Comparison of ENCODE assay signal across 22 cellular contexts in the genomic region with DNA sequence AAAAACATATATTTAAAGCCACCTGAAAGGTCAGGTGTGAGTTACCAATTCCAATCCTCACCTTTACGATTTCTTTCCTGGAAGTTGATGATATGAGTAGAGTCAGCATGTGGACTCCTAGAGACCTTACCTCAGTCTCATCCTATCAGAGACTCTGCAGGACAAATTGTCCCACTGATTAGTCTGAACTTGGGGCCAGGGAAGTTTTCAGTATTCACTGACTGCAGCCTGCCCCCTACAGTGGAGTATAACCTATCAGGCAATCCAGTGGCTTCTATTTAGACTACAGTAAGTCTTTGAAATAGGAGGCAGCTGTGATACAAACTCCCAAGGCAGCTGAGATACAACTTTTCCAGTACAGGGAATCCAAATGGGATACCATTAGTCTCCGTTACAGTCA.
DNase-seq lines count a peak whose midpoint lies in the region; ATAC-seq, FAIRE-seq and TF ChIP-seq lines count a peak whose summit lies in the region.
"Had no signal": no experiment of that assay in that cellular context is flagged by ENCODE, and none has a peak within 500 bp of the region (broad histone marks: within the 10 kb centered on the region; RNA-seq: fewer than 3 reads in every experiment).

No MANE protein-coding gene starts in this region.

- H3K4me3 Mint-ChIP-seq in WTC11, result no peak overlapping the region
- H3K4me3 Mint-ChIP-seq: B cell; CD4-positive, CD25-positive, alpha-beta regulatory T cell; CD8-positive, alpha-beta memory T cell had no signal

- H2AFZ ChIP-seq in OCI-LY3 (ENCODE audit: low read depth, low read length), result peak overlapping the region; percentile 62; the same call in 1 of the 2 replicates

- no peaks in the 10 kb centered on the region for H3K27me3 ChIP-seq in OCI-LY3 (ENCODE audit: low read depth, low read length)
- H3K27me3 ChIP-seq: BLaER1 treated with 17β-estradiol and CSF1 and Interleukin-3, amounts not matched to agents 10 nM and 100 nM had no signal

- peak; percentile 41 for FAIRE-seq in H54 (lab: Jason Lieb, UNC)
- FAIRE-seq: GM12878, GM19239 had no signal

- peaks cover 10% of the 10 kb centered on the region for H3K9me3 Mint-ChIP-seq in WTC11

- peaks cover 16% of the 10 kb centered on the region for H3K4me1 ChIP-seq in OCI-LY3 (ENCODE audit: low read length)
- H3K4me1 ChIP-seq: BLaER1 treated with 17β-estradiol and CSF1 and Interleukin-3, amounts not matched to agents 10 nM and 100 nM had no signal

- POLR2A ChIA-PET in WTC11 (lab: Charles Lee), result no interaction called here

- H3K36me3 Mint-ChIP-seq in WTC11, result peaks cover 7% of the 10 kb centered on the region; the same call in 1 of the 2 replicates
- H3K36me3 Mint-ChIP-seq: CD4-positive, CD25-positive, alpha-beta regulatory T cell; CD8-positive, alpha-beta memory T cell had no signal

- H3K4me1 Mint-ChIP-seq in WTC11, result no peaks in the 10 kb centered on the region
- H3K4me1 Mint-ChIP-seq: B cell; CD4-positive, CD25-positive, alpha-beta regulatory T cell; CD8-positive, alpha-beta memory T cell had no signal

- no peak overlapping the region for H3K9ac ChIP-seq in OCI-LY3 (ENCODE audit: low read length)
- H3K9ac ChIP-seq: BLaER1 treated with 17β-estradiol and CSF1 and Interleukin-3, amounts not matched to agents 10 nM and 100 nM had no signal

- H3K27ac ChIP-seq in OCI-LY3 (ENCODE audit: low read length), result peak overlapping the region; percentile 68
- H3K27ac ChIP-seq: BLaER1 treated with 17β-estradiol and CSF1 and Interleukin-3, amounts not matched to agents 10 nM and 100 nM; HL-60 had no signal

- DNase-seq in H54 (ENCODE audit: insufficient read length, low spot score) (no peak), WTC11 (ENCODE audit: low spot score) (no peak), iPS-NIHi7 (ENCODE audit: extremely low spot score) (peak; percentile 4), NCI-H82 (lab: John Stamatoyannopoulos, UW) (no peak), RPMI8226 (no peak), left lobe of liver (ENCODE audit: low spot score) (no peak), iPS-NIHi11 (ENCODE audit: low spot score) (no peak)
- DNase-seq: 8988T; CD4-positive, CD25-positive, alpha-beta regulatory T cell; CD8-positive, alpha-beta memory T cell; COR-L47; DMS 273 treated with DMSO at 0.1 percent for 48 hours; DMS53; DND-41; EL; HCEC 1CT had no signal

- no peak for TF ChIP-seq POLR2A in H54 (IDR thresholded peaks at IDR 0.05; ENCODE audit: low read depth, low read length)

- ATAC-seq in WTC11 (peak; percentile 67), left lobe of liver (no peak)

- CTCF ChIA-PET in WTC11 (lab: Charles Lee), result no interaction called here

- H3K27ac Mint-ChIP-seq in WTC11, result no peak overlapping the region
- H3K27ac Mint-ChIP-seq: B cell; CD4-positive, CD25-positive, alpha-beta regulatory T cell; CD8-positive, alpha-beta memory T cell had no signal

- H3K4me2 ChIP-seq in OCI-LY3 (ENCODE audit: low read length), result peak overlapping the region; percentile 51; the same call in 1 of the 2 replicates
- H3K4me2 ChIP-seq: BLaER1 treated with 17β-estradiol and CSF1 and Interleukin-3, amounts not matched to agents 10 nM and 100 nM had no signal

- no peaks in the 10 kb centered on the region for H3K79me2 ChIP-seq in OCI-LY3 (ENCODE audit: low read length)

- H3K4me3 ChIP-seq in OCI-LY3 (ENCODE audit: low read length), result no peak overlapping the region
- H3K4me3 ChIP-seq: BLaER1 treated with 17β-estradiol and CSF1 and Interleukin-3, amounts not matched to agents 10 nM and 100 nM; GM12878 had no signal

- TF ChIP-seq CTCF in OCI-LY3 (IDR thresholded peaks at IDR 0.05; ENCODE audit: low read depth, low read length) (no peak), WTC11 (IDR thresholded peaks at IDR 0.05) (no peak)

- H3K9me3 ChIP-seq in OCI-LY3 (ENCODE audit: insufficient read depth, low read length), result no peaks in the 10 kb centered on the region
- H3K9me3 ChIP-seq: BLaER1 treated with 17β-estradiol and CSF1 and Interleukin-3, amounts not matched to agents 10 nM and 100 nM had no signal

- no peaks in the 10 kb centered on the region for H4K20me1 ChIP-seq in OCI-LY3 (ENCODE audit: insufficient read depth, low read length)
- H4K20me1 ChIP-seq: BLaER1 treated with 17β-estradiol and CSF1 and Interleukin-3, amounts not matched to agents 10 nM and 100 nM had no signal

- peaks cover 3% of the 10 kb centered on the region; the same call in 1 of the 2 replicates for H3K27me3 Mint-ChIP-seq in WTC11 (ENCODE audit: low read depth)
- H3K27me3 Mint-ChIP-seq: B cell; CD4-positive, CD25-positive, alpha-beta regulatory T cell; CD8-positive, alpha-beta memory T cell had no signal

- no peaks in the 10 kb centered on the region for H3K36me3 ChIP-seq in OCI-LY3 (replicated peaks; ENCODE audit: low read depth, low read length)
- H3K36me3 ChIP-seq: BLaER1 treated with 17β-estradiol and CSF1 and Interleukin-3, amounts not matched to agents 10 nM and 100 nM had no signal

TF ChIP-seq in WTC11, 78 proteins besides CTCF, POLR2A, EP300 and RAD21:
- TF ChIP-seq RELA (CRISPR knock-in tag; IDR thresholded peaks at IDR 0.05; ENCODE audit: borderline replicate concordance) (no peak), MXD4 (CRISPR knock-in tag; IDR thresholded peaks at IDR 0.05; ENCODE audit: borderline replicate concordance) (no peak), ZNF423 (CRISPR knock-in tag; IDR thresholded peaks at IDR 0.05) (no peak), ATF2 (CRISPR knock-in tag; IDR thresholded peaks at IDR 0.05; ENCODE audit: borderline replicate concordance, low read depth) (no peak), ZSCAN18 (CRISPR knock-in tag; IDR thresholded peaks at IDR 0.05) (no peak)
TF ChIP-seq in WTC11: peak in this region for 0.
